Comparison of ENCODE assay signal across 1 cellular context in genomic region chr11:14687943-14688627, GRCh38.
TF ChIP-seq lines count a peak whose summit lies in the region.

No MANE protein-coding gene starts in this region.

TF ChIP-seq in HepG2, 621 proteins besides CTCF, POLR2A, EP300 and RAD21 (continued from another document and continues in another):
- TF ChIP-seq ARID3A (IDR thresholded peaks at IDR 0.05; ENCODE audit: low read depth, low read length) (peak; percentile 54; the same call in 1 of the 2 replicates), SNRNP70 (IDR thresholded peaks at IDR 0.05; ENCODE audit: low read depth, low read length) (no peak), MEIS2 (CRISPR knock-in tag; IDR thresholded peaks at IDR 0.05) (no peak), FOXK2 (IDR thresholded peaks at IDR 0.05) (no peak), ZNF451 (CRISPR knock-in tag; IDR thresholded peaks at IDR 0.05) (no peak), FOXP4 (CRISPR knock-in tag; IDR thresholded peaks at IDR 0.05) (peak; percentile 63), IRF1 (CRISPR knock-in tag; IDR thresholded peaks at IDR 0.05; ENCODE audit: low read depth) (no peak), ZFP36L1 (CRISPR knock-in tag; IDR thresholded peaks at IDR 0.05) (no peak), HNRNPLL (IDR thresholded peaks at IDR 0.05; ENCODE audit: low read depth, low read length, poor library complexity, severe bottlenecking) (no peak), RXRB (CRISPR knock-in tag; IDR thresholded peaks at IDR 0.05; ENCODE audit: borderline replicate concordance) (0 out of 2 replicates have a peak, but pooled peaks have one; percentile 10), ATF4 (CRISPR knock-in tag; IDR thresholded peaks at IDR 0.05) (0 out of 4 replicates have a peak, but pooled peaks of 1 of the 2 experiments have one; percentile 11), PAXIP1 (CRISPR knock-in tag; conservative IDR thresholded peaks at IDR 0.05) (peak; percentile 34; the same call in 1 of the 2 replicates), ZNF160 (CRISPR knock-in tag; IDR thresholded peaks at IDR 0.05) (no peak), NFKBIZ (CRISPR knock-in tag; IDR thresholded peaks at IDR 0.05) (no peak), ELK4 (CRISPR knock-in tag; IDR thresholded peaks at IDR 0.05; ENCODE audit: borderline replicate concordance) (no peak), ADNP (CRISPR knock-in tag; IDR thresholded peaks at IDR 0.05) (no peak), ZNF724P (CRISPR knock-in tag; IDR thresholded peaks at IDR 0.05; ENCODE audit: borderline replicate concordance) (no peak), ZNF44 (CRISPR knock-in tag; IDR thresholded peaks at IDR 0.05) (no peak), GFI1 (CRISPR knock-in tag; IDR thresholded peaks at IDR 0.05; ENCODE audit: borderline replicate concordance) (no peak), RNF2 (conservative IDR thresholded peaks at IDR 0.05; ENCODE audit: low read depth) (no peak), ZBTB40 (IDR thresholded peaks at IDR 0.05) (no peak), ZBTB40 (CRISPR knock-in tag; IDR thresholded peaks at IDR 0.05) (no peak), FOXO1 (CRISPR knock-in tag; IDR thresholded peaks at IDR 0.05) (peak; percentile 29; the same call in 1 of the 2 replicates), FOXK1 (CRISPR knock-in tag; IDR thresholded peaks at IDR 0.05; ENCODE audit: borderline replicate concordance, low read depth) (peak; percentile 63; the same call in 1 of the 2 replicates), MED13 (CRISPR knock-in tag; IDR thresholded peaks at IDR 0.05) (no peak), STAG1 (CRISPR knock-in tag; IDR thresholded peaks at IDR 0.05) (no peak), HHEX (CRISPR knock-in tag; IDR thresholded peaks at IDR 0.05) (peak; percentile 46; the same call in 1 of the 2 replicates), ZNF101 (CRISPR knock-in tag; IDR thresholded peaks at IDR 0.05; ENCODE audit: borderline replicate concordance, low read depth) (no peak), MEF2D (CRISPR knock-in tag; IDR thresholded peaks at IDR 0.05) (0 out of 2 replicates have a peak, but pooled peaks have one; percentile 29), ZNF562 (CRISPR knock-in tag; IDR thresholded peaks at IDR 0.05; ENCODE audit: borderline replicate concordance) (no peak), REXO4 (CRISPR knock-in tag; IDR thresholded peaks at IDR 0.05; ENCODE audit: borderline replicate concordance) (no peak), ZNF570 (CRISPR knock-in tag; IDR thresholded peaks at IDR 0.05; ENCODE audit: borderline replicate concordance) (no peak)
